In genomic region chr10:79320785-79321493, GRCh38 we compare ENCODE assay signal across 1 cellular context.
TF ChIP-seq lines count a peak whose summit lies in the region.

No MANE protein-coding gene starts in this region.

TF ChIP-seq in SK-N-SH treated with all-trans-retinoic acid at 6 μM for 48 hours, 23 proteins besides CTCF, POLR2A, EP300 and RAD21 (continued from another document):
- no peak for TF ChIP-seq ISL1 (CRISPR knock-in tag; IDR thresholded peaks at IDR 0.05)
- no peak for TF ChIP-seq CSRNP3 (CRISPR knock-in tag; IDR thresholded peaks at IDR 0.05)
- no peak for TF ChIP-seq ARNTL (CRISPR knock-in tag; IDR thresholded peaks at IDR 0.05; ENCODE audit: borderline replicate concordance, low read depth)
- no peak for TF ChIP-seq PATZ1 (CRISPR knock-in tag; IDR thresholded peaks at IDR 0.05; ENCODE audit: borderline replicate concordance)
TF ChIP-seq in SK-N-SH treated with all-trans-retinoic acid at 6 μM for 48 hours: peak in this region for 0.
